Comparison of ENCODE assay signal across 8 cellular contexts in genomic region chr10:61899663-61899996, GRCh38. TPM values are rescaled to one million over a fixed set of nuclear protein-coding genes. Genes with fewer than 3 reads are reported as not detected.
A peak's percentile ranks its signal among the peaks of the same experiment; 100 is the strongest.
DNase-seq lines count a peak whose midpoint lies in the region; ATAC-seq and TF ChIP-seq lines count a peak whose summit lies in the region.

No MANE protein-coding gene starts in this region.

- H3K79me1 ChIP-seq in mesendoderm (ENCODE audit: low read length), result no peaks in the 10 kb centered on the region

- no peak overlapping the region for H3K18ac ChIP-seq in mesendoderm (ENCODE audit: low read length)

- WGBS in heart right ventricle, 2 donors, result 16 to 20% methylated on average over 7 of the region's 7 CpGs
- WGBS in aorta, 2 donors, result 8 to 11% methylated on average over 7 of the region's 7 CpGs
- WGBS in mesendoderm (ENCODE audit: extremely low coverage, insufficient coverage, low lambda C conversion rate), result no CpG with 5 or more reads among the region's 7 CpGs

- H3K4me1 ChIP-seq in heart right ventricle (peaks cover 6 to 41% (median 21%) of the 10 kb centered on the region in 9 donors), mucosa of rectum (ENCODE audit: control insufficient read depth in 2 of 2, insufficient read depth in 2 of 2, low read length in 2 of 2) (peaks cover 23 to 38% of the 10 kb centered on the region in 2 donors), aorta (ENCODE audit: control insufficient read depth in 1 of 2, insufficient read depth in 2 of 2, low read length in 2 of 2) (peaks cover 0 to 1% of the 10 kb centered on the region in 2 donors), mesendoderm (ENCODE audit: control insufficient read depth, low read depth, low read length) (peaks cover 5% of the 10 kb centered on the region)

- H3K36me3 ChIP-seq in heart right ventricle (no peaks in the 10 kb centered on the region), brain microvascular endothelial cell (replicated peaks) (no peaks in the 10 kb centered on the region), mucosa of rectum (ENCODE audit: control insufficient read depth in 2 of 2, insufficient read depth in 2 of 2, low read length in 2 of 2) (no peaks in the 10 kb centered on the region), aorta (ENCODE audit: control insufficient read depth in 1 of 2, insufficient read depth in 2 of 2, low read length in 1 of 2) (no peaks in the 10 kb centered on the region), mesendoderm (ENCODE audit: control insufficient read depth, insufficient read depth, low read length) (no peaks in the 10 kb centered on the region)

- no peak overlapping the region for H3K4me2 ChIP-seq in mesendoderm (ENCODE audit: low read length)

- no peak overlapping the region for H2BK15ac ChIP-seq in mesendoderm (replicated peaks; ENCODE audit: low read depth)

- no peak overlapping the region for H4K8ac ChIP-seq in mesendoderm (ENCODE audit: low read depth, low read length)

- ATAC-seq in heart right ventricle, result no peak
- no peak for ATAC-seq in left cardiac atrium
- ATAC-seq in aorta (ENCODE audit: low FRiP score), result no peak

- H3K9ac ChIP-seq in mucosa of rectum (ENCODE audit: low read depth in 1 of 2, low read length in 2 of 2) (peak overlapping the region; percentile 56 to 60), mesendoderm (ENCODE audit: low read length) (no peak overlapping the region)

- H3K79me2 ChIP-seq in mesendoderm (ENCODE audit: control insufficient read depth, insufficient read depth, low read length), result no peaks in the 10 kb centered on the region

- TF ChIP-seq CTCF in heart right ventricle (IDR thresholded peaks at IDR 0.05) (no peak), brain microvascular endothelial cell (IDR thresholded peaks at IDR 0.05; ENCODE audit: low read depth, low read length, missing control alignments) (no peak)

- H3K27ac ChIP-seq in heart right ventricle, result peak overlapping the region in 9 of 10 donors; percentile 54 to 99 (median 93)
- H3K27ac ChIP-seq in brain microvascular endothelial cell, result peak overlapping the region; percentile 90
- H3K27ac ChIP-seq in mucosa of rectum (ENCODE audit: low read depth in 2 of 2, low read length in 2 of 2), result peak overlapping the region; percentile 97
- no peak overlapping the region for H3K27ac ChIP-seq in aorta (ENCODE audit: low read depth in 1 of 2, low read length in 2 of 2)
- H3K27ac ChIP-seq in mesendoderm (ENCODE audit: low read depth, low read length), result no peak overlapping the region

- no peak overlapping the region for H2AK5ac ChIP-seq in mesendoderm (ENCODE audit: low read length)

- in situ Hi-C loops in brain microvascular endothelial cell (cut with HindIII; ENCODE audit: low pct_ligation_motif_present, low sequenced_read_pairs), result no loop called here

- no peak overlapping the region for H2BK5ac ChIP-seq in mesendoderm (ENCODE audit: low read length)

- H3K27me3 ChIP-seq in heart right ventricle, result no peaks in the 10 kb centered on the region
- H3K27me3 ChIP-seq in brain microvascular endothelial cell (replicated peaks), result no peaks in the 10 kb centered on the region
- no peaks in the 10 kb centered on the region for H3K27me3 ChIP-seq in mucosa of rectum (ENCODE audit: control insufficient read depth in 2 of 2, insufficient read depth in 2 of 2, low read length in 2 of 2)
- H3K27me3 ChIP-seq in aorta (ENCODE audit: control insufficient read depth in 1 of 2, insufficient read depth in 2 of 2, low read length in 1 of 2), result no peaks in the 10 kb centered on the region
- H3K27me3 ChIP-seq in mesendoderm (ENCODE audit: insufficient read depth, low read length, poor library complexity), result peaks cover 2% of the 10 kb centered on the region

- DNase-seq in heart right ventricle, result no peak
- DNase-seq in left cardiac atrium, result no peak
- no peak for DNase-seq in brain microvascular endothelial cell
- DNase-seq in aorta, result no peak
- no peak for DNase-seq in mesendoderm
- no peak for DNase-seq in MV-4-11 (lab: John Stamatoyannopoulos, UW)
- no peak for DNase-seq in GDM1 (lab: John Stamatoyannopoulos, UW)

- H3K23ac ChIP-seq in mesendoderm (ENCODE audit: low read length), result no peak overlapping the region

- H3K9me3 ChIP-seq in heart right ventricle (no peaks in the 10 kb centered on the region), mucosa of rectum (ENCODE audit: control insufficient read depth in 2 of 2, low read length in 2 of 2) (no peaks in the 10 kb centered on the region), aorta (ENCODE audit: control insufficient read depth, low read length) (no peaks in the 10 kb centered on the region)

- intact Hi-C loops in heart right ventricle (cut with DNase I) (loop anchor here in 9 of 10 donors (2.0 to 10.0 kb wide), 7 partner anchors 71 to 348 kb away; no protein-coding TSS in a partner anchor), left cardiac atrium (cut with DNase I) (loop anchor here in 1 of 2 donors (5.0 kb wide), 1 partner anchor 138 kb away; no protein-coding TSS in a partner anchor), aorta (cut with DNase I) (loop anchor here in 1 of 2 donors (5.0 kb wide), 2 partner anchors 62 to 343 kb away; no protein-coding TSS in a partner anchor)

- H4K5ac ChIP-seq in mesendoderm (ENCODE audit: low read length), result no peak overlapping the region

- H3K4me3 ChIP-seq in heart right ventricle, result peak overlapping the region in 9 of 10 donors; percentile 47 to 94 (median 76)
- H3K4me3 ChIP-seq in brain microvascular endothelial cell (ENCODE audit: low read depth, low read length), result peak overlapping the region; percentile 81
- H3K4me3 ChIP-seq in mucosa of rectum (ENCODE audit: low read length in 2 of 2), result peak overlapping the region; percentile 96 to 98
- peak overlapping the region; percentile 90 to 95 for H3K4me3 ChIP-seq in aorta (ENCODE audit: low read length in 2 of 2)
- H3K4me3 ChIP-seq in mesendoderm (ENCODE audit: low read length), result no peak overlapping the region

- no peak overlapping the region for H2BK120ac ChIP-seq in mesendoderm (ENCODE audit: low read depth, low read length)

- no peak overlapping the region for H3K56ac ChIP-seq in mesendoderm (ENCODE audit: low read length)

- H3K4ac ChIP-seq in mesendoderm (ENCODE audit: low read depth, low read length), result no peak overlapping the region

RNA-seq across cellular contexts. Expression of gene ARID5B, which starts 1.9 kb away (rescaled TPM):
- 100 to 1,000 TPM in 1 of 10 donors, 10 to 100 TPM in 9; 12.9 to 108 (median 26.5) TPM for total RNA-seq in heart right ventricle
- polyA plus RNA-seq in heart right ventricle, result 1 to 10 TPM; 5.3 to 5.8 TPM
- total RNA-seq in left cardiac atrium, result 10 to 100 TPM; 36.5 to 37.9 TPM
- total RNA-seq in aorta, result 100 to 1,000 TPM in 1 of 2 donors, 10 to 100 TPM in 1; 66.2 to 143 TPM
- 10 to 100 TPM in 1 of 2 donors, 1 to 10 TPM in 1; 7.8 to 33.2 TPM for polyA plus RNA-seq in aorta
- polyA plus RNA-seq in mesendoderm (2013, experiment 1 of 2), result 2.1 TPM
- 2.0 TPM for polyA plus RNA-seq in mesendoderm (2013, experiment 2 of 2)

Comparison
In these comparisons a context has a peak if more than half of its experiments do, and no peak if none do; other contexts are left out.
1. H3K27ac ChIP-seq: peak in heart right ventricle (9 of 10), brain microvascular endothelial cell (single experiment) and mucosa of rectum (2 of 2); none in aorta (0 of 2) and mesendoderm (single experiment).